1 cellular context compared by ENCODE assay signal in the genomic region with DNA sequence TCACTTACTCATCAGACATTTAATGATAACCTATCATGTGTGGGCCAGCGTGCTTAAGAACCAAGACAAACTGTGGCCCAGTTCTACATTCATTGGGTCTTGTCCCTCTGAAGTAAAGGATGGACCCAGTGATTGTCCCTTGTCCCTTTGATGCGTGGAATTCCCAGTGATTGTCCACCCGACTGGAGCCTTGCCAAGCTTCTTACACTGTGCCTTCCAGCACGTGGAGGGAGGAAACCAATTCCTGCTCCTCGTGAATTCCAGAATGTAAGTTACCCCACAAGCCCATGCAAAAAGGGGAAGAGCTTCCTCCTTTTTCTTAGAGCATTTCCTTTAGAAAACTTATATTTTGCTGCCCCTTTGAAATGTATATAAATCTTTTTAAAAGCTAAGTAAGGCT.
TF ChIP-seq lines count a peak whose summit lies in the region.

No MANE protein-coding gene starts in this region.

TF ChIP-seq in GM12878, 131 proteins besides CTCF, POLR2A, EP300 and RAD21:
- no peak for TF ChIP-seq TCF12 (IDR thresholded peaks at IDR 0.05; ENCODE audit: low read depth, low read length)
- no peak for TF ChIP-seq ASH2L (IDR thresholded peaks at IDR 0.05; ENCODE audit: borderline replicate concordance, low read depth)
- no peak for TF ChIP-seq MEF2B (IDR thresholded peaks at IDR 0.05; ENCODE audit: partially characterized antibody, poor library complexity, severe bottlenecking)
- no peak for TF ChIP-seq HDGF (IDR thresholded peaks at IDR 0.05)
- TF ChIP-seq NR2F1 (conservative IDR thresholded peaks at IDR 0.05): no peak
- TF ChIP-seq SUPT20H (IDR thresholded peaks at IDR 0.05; ENCODE audit: borderline replicate concordance, control insufficient read depth, low read depth, low read length): no peak
- no peak for TF ChIP-seq KDM1A (IDR thresholded peaks at IDR 0.05; ENCODE audit: borderline replicate concordance)
- no peak for TF ChIP-seq TBL1XR1 (IDR thresholded peaks at IDR 0.05; ENCODE audit: low read depth, low read length)
- TF ChIP-seq POU2F2 (IDR thresholded peaks at IDR 0.05; ENCODE audit: borderline replicate concordance, low read depth, low read length): no peak
- TF ChIP-seq, protein P1, sequence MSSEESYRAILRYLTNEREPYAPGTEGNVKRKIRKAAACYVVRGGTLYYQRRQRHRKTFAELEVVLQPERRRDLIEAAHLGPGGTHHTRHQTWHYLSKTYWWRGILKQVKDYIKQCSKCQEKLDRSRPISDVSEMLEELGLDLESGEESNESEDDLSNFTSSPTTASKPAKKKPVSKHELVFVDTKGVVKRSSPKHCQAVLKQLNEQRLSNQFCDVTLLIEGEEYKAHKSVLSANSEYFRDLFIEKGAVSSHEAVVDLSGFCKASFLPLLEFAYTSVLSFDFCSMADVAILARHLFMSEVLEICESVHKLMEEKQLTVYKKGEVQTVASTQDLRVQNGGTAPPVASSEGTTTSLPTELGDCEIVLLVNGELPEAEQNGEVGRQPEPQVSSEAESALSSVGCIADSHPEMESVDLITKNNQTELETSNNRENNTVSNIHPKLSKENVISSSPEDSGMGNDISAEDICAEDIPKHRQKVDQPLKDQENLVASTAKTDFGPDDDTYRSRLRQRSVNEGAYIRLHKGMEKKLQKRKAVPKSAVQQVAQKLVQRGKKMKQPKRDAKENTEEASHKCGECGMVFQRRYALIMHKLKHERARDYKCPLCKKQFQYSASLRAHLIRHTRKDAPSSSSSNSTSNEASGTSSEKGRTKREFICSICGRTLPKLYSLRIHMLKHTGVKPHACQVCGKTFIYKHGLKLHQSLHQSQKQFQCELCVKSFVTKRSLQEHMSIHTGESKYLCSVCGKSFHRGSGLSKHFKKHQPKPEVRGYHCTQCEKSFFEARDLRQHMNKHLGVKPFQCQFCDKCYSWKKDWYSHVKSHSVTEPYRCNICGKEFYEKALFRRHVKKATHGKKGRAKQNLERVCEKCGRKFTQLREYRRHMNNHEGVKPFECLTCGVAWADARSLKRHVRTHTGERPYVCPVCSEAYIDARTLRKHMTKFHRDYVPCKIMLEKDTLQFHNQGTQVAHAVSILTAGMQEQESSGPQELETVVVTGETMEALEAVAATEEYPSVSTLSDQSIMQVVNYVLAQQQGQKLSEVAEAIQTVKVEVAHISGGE (CRISPR knock-in tag; IDR thresholded peaks at IDR 0.05): no peak
- TF ChIP-seq BMI1 (IDR thresholded peaks at IDR 0.05; ENCODE audit: borderline replicate concordance): no peak
- no peak for TF ChIP-seq RAD51 (IDR thresholded peaks at IDR 0.05)
- TF ChIP-seq, protein P2, sequence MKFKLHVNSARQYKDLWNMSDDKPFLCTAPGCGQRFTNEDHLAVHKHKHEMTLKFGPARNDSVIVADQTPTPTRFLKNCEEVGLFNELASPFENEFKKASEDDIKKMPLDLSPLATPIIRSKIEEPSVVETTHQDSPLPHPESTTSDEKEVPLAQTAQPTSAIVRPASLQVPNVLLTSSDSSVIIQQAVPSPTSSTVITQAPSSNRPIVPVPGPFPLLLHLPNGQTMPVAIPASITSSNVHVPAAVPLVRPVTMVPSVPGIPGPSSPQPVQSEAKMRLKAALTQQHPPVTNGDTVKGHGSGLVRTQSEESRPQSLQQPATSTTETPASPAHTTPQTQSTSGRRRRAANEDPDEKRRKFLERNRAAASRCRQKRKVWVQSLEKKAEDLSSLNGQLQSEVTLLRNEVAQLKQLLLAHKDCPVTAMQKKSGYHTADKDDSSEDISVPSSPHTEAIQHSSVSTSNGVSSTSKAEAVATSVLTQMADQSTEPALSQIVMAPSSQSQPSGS (IDR thresholded peaks at IDR 0.05; ENCODE audit: low read length): no peak
- TF ChIP-seq, protein P3, sequence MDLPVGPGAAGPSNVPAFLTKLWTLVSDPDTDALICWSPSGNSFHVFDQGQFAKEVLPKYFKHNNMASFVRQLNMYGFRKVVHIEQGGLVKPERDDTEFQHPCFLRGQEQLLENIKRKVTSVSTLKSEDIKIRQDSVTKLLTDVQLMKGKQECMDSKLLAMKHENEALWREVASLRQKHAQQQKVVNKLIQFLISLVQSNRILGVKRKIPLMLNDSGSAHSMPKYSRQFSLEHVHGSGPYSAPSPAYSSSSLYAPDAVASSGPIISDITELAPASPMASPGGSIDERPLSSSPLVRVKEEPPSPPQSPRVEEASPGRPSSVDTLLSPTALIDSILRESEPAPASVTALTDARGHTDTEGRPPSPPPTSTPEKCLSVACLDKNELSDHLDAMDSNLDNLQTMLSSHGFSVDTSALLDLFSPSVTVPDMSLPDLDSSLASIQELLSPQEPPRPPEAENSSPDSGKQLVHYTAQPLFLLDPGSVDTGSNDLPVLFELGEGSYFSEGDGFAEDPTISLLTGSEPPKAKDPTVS (IDR thresholded peaks at IDR 0.05; ENCODE audit: low read depth, low read length): no peak
- TF ChIP-seq CEBPB (IDR thresholded peaks at IDR 0.05; ENCODE audit: borderline replicate concordance in 1 of 2, low read depth in 2 of 2, low read length in 2 of 2): no peak
TF ChIP-seq in GM12878: peak in this region for 0.
